1 cellular context compared by ENCODE assay signal in the genomic region with DNA sequence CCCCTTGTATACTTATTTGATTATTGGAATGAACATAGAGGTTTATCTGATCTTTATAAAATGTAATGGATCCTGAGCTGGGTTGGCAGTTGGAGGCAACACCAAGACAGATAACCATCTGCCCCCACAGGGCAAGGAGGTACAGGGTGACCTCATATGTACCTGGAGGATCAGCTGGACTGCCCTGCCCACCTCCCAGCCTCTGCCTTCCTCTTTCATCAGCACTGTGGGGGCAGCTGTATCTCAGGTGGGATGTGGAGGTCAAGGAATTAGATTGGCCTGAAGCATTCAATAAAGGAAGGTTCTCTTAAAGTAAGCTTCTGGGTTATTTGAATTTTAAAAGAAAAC.
TF ChIP-seq lines count a peak whose summit lies in the region.

No MANE protein-coding gene starts in this region.

TF ChIP-seq in IMR-90, 13 proteins besides CTCF, POLR2A, EP300 and RAD21 (continued from another document):
- TF ChIP-seq ELK1 (IDR thresholded peaks at IDR 0.05; ENCODE audit: borderline replicate concordance, low read depth, low read length) = no peak
TF ChIP-seq in IMR-90: peak in this region for 0.
